11 cellular contexts compared by ENCODE assay signal in genomic region chr12:109099426-109100020, GRCh38. TPM values are rescaled to one million over a fixed set of nuclear protein-coding genes. Genes with fewer than 3 reads are reported as not detected.
DNase-seq lines count a peak whose midpoint lies in the region; ATAC-seq and TF ChIP-seq lines count a peak whose summit lies in the region.
"Had no signal": no experiment of that assay in that cellular context is flagged by ENCODE, and none has a peak within 500 bp of the region (broad histone marks: within the 10 kb centered on the region; RNA-seq: fewer than 3 reads in every experiment).

No MANE protein-coding gene starts in this region.

- no peaks in the 10 kb centered on the region for H3K27me3 Mint-ChIP-seq in activated CD8-positive, alpha-beta T cell treated with anti-CD3 and anti-CD28 coated beads for 36 hours

- H3K4me1 ChIP-seq in HUES6 (ENCODE audit: control insufficient read depth, insufficient read depth, low read length) (no peaks in the 10 kb centered on the region), iPS-18a (ENCODE audit: control insufficient read depth, low read depth, low read length) (peaks cover 4% of the 10 kb centered on the region)
- H3K4me1 ChIP-seq: SJCRH30 had no signal

- H3K9me3 ChIP-seq in HUES6 (ENCODE audit: control insufficient read depth, insufficient read depth, low read depth, low read length) (no peaks in the 10 kb centered on the region), iPS-18a (ENCODE audit: control insufficient read depth, low read depth, low read length) (no peaks in the 10 kb centered on the region)
- H3K9me3 ChIP-seq: SJCRH30 had no signal

- POLR2A ChIA-PET in activated CD8-positive, alpha-beta T cell treated with anti-CD3 and anti-CD28 coated beads for 36 hours (lab: Charles Lee) = interaction anchor here (1.1 to 1.7 kb wide), 5 partner anchors 9 to 539 kb away, joined by 3 to 5 read pairs (median 4); no protein-coding TSS in a partner anchor

- H3K36me3 ChIP-seq in HUES6 (ENCODE audit: control insufficient read depth, insufficient read depth, low read length) = peaks cover 59% of the 10 kb centered on the region
- peaks cover 56% of the 10 kb centered on the region for H3K36me3 ChIP-seq in iPS-18a (ENCODE audit: control insufficient read depth, low read depth, low read length)

- no peaks in the 10 kb centered on the region for H3K9me3 Mint-ChIP-seq in activated CD8-positive, alpha-beta T cell treated with anti-CD3 and anti-CD28 coated beads for 36 hours
- no peaks in the 10 kb centered on the region for H3K9me3 Mint-ChIP-seq in stimulated activated effector memory CD8-positive, alpha-beta T cell treated with anti-CD3 and anti-CD28 coated beads, Interleukin-12 subunit alpha, Interleukin-12 subunit beta, amount 100 ng/mL, for 72 hours
- H3K9me3 Mint-ChIP-seq: memory B cell had no signal

- H3K4me1 Mint-ChIP-seq in activated CD8-positive, alpha-beta T cell treated with anti-CD3 and anti-CD28 coated beads for 36 hours (ENCODE audit: low read depth) = peaks cover 22% of the 10 kb centered on the region
- peaks cover 28% of the 10 kb centered on the region for H3K4me1 Mint-ChIP-seq in stimulated activated effector memory CD8-positive, alpha-beta T cell treated with anti-CD3 and anti-CD28 coated beads, Interleukin-12 subunit alpha, Interleukin-12 subunit beta, amount 100 ng/mL, for 72 hours

- no peak overlapping the region for H3K27ac Mint-ChIP-seq in activated CD8-positive, alpha-beta T cell treated with anti-CD3 and anti-CD28 coated beads for 36 hours
- peak overlapping the region; percentile 94 for H3K27ac Mint-ChIP-seq in stimulated activated effector memory CD8-positive, alpha-beta T cell treated with anti-CD3 and anti-CD28 coated beads, Interleukin-12 subunit alpha, Interleukin-12 subunit beta, amount 100 ng/mL, for 72 hours
- H3K27ac Mint-ChIP-seq: memory B cell had no signal

- peak overlapping the region; percentile 82 for H3K4me3 Mint-ChIP-seq in activated CD8-positive, alpha-beta T cell treated with anti-CD3 and anti-CD28 coated beads for 36 hours
- peak overlapping the region; percentile 82 for H3K4me3 Mint-ChIP-seq in stimulated activated effector memory CD8-positive, alpha-beta T cell treated with anti-CD3 and anti-CD28 coated beads, Interleukin-12 subunit alpha, Interleukin-12 subunit beta, amount 100 ng/mL, for 72 hours

- H3K27ac ChIP-seq in HUES6 (ENCODE audit: low read depth, low read length) (no peak overlapping the region), iPS-18a (ENCODE audit: low read length) (no peak overlapping the region)
- H3K27ac ChIP-seq: SJCRH30 had no signal

- DNase-seq in activated CD8-positive, alpha-beta T cell treated with anti-CD3 and anti-CD28 coated beads for 36 hours = no peak
- DNase-seq in stimulated activated effector memory CD8-positive, alpha-beta T cell treated with anti-CD3 and anti-CD28 coated beads, Interleukin-12 subunit alpha, Interleukin-12 subunit beta, amount 100 ng/mL, for 72 hours (ENCODE audit: low spot score in 2 of 2) = no peak
- DNase-seq in hippocampal formation (lab: John Stamatoyannopoulos, UW) (no peak), HuH-7 (ENCODE audit: low spot score) (no peak)
- DNase-seq: SJCRH30; stimulated activated naive CD4-positive, alpha-beta T cell had no signal

- no peak for ATAC-seq in activated CD8-positive, alpha-beta T cell treated with anti-CD3 and anti-CD28 coated beads for 36 hours
- ATAC-seq in stimulated activated effector memory CD8-positive, alpha-beta T cell treated with anti-CD3 and anti-CD28 coated beads, Interleukin-12 subunit alpha, Interleukin-12 subunit beta, amount 100 ng/mL, for 72 hours = no peak
- ATAC-seq in GM19455 (IDR thresholded peaks at IDR 0.05; ENCODE audit: unreplicated experiment) (no peak), HG02759 (IDR thresholded peaks at IDR 0.05; ENCODE audit: unreplicated experiment) (no peak)

- peak overlapping the region; percentile 76 for H3K4me3 ChIP-seq in HUES6 (ENCODE audit: low read depth, low read length)
- H3K4me3 ChIP-seq in iPS-18a (ENCODE audit: low read length) = peak overlapping the region; percentile 94

- H3K9ac ChIP-seq in HUES6 (ENCODE audit: low read length) (no peak overlapping the region), iPS-18a (ENCODE audit: low read length) (peak overlapping the region; percentile 95)

- CTCF ChIA-PET in activated CD8-positive, alpha-beta T cell treated with anti-CD3 and anti-CD28 coated beads for 36 hours (lab: Charles Lee) = interaction anchor here (1.7 to 3.5 kb wide), 2 partner anchors 8 to 12 kb away, joined by 4 to 30 read pairs; no protein-coding TSS in a partner anchor

- H3K27me3 ChIP-seq in HUES6 (ENCODE audit: control insufficient read depth, insufficient read depth, low read length) (no peaks in the 10 kb centered on the region), iPS-18a (ENCODE audit: control insufficient read depth, insufficient read depth, low read length) (no peaks in the 10 kb centered on the region)
- H3K27me3 ChIP-seq: SJCRH30 had no signal

- no peak for TF ChIP-seq CTCF in activated CD8-positive, alpha-beta T cell treated with anti-CD3 and anti-CD28 coated beads for 36 hours (IDR thresholded peaks at IDR 0.05)

- intact Hi-C loops in activated CD8-positive, alpha-beta T cell treated with anti-CD3 and anti-CD28 coated beads for 36 hours (cut with micrococcal nuclease) = loop anchor here (10.0 kb wide), 1 partner anchor 465 kb away; the partner anchor contains the start of gene SELPLG

- peaks cover 43% of the 10 kb centered on the region for H3K36me3 Mint-ChIP-seq in activated CD8-positive, alpha-beta T cell treated with anti-CD3 and anti-CD28 coated beads for 36 hours (ENCODE audit: low read depth)
- H3K36me3 Mint-ChIP-seq in stimulated activated effector memory CD8-positive, alpha-beta T cell treated with anti-CD3 and anti-CD28 coated beads, Interleukin-12 subunit alpha, Interleukin-12 subunit beta, amount 100 ng/mL, for 72 hours = peaks cover 68% of the 10 kb centered on the region

RNA-seq across cellular contexts. Expression of gene UNG, which starts 2.1 kb away (rescaled TPM):
- total RNA-seq in activated CD8-positive, alpha-beta T cell treated with anti-CD3 and anti-CD28 coated beads for 36 hours = 10 to 100 TPM; 86.4 to 93.3 TPM

RNA-seq across cellular contexts. Expression of gene ALKBH2, which starts 6.3 kb away (rescaled TPM):
- total RNA-seq in activated CD8-positive, alpha-beta T cell treated with anti-CD3 and anti-CD28 coated beads for 36 hours = 10 to 100 TPM; 35.6 to 37.8 TPM

RNA-seq across cellular contexts. Expression of gene ACACB, which starts 16.9 kb away (rescaled TPM):
- 10 to 100 TPM in 1 of 2 experiments, 1 to 10 TPM in 1; 8.7 to 11.2 TPM for total RNA-seq in activated CD8-positive, alpha-beta T cell treated with anti-CD3 and anti-CD28 coated beads for 36 hours

RNA-seq across cellular contexts. Expression of gene USP30, which starts 47.1 kb away (rescaled TPM):
- total RNA-seq in activated CD8-positive, alpha-beta T cell treated with anti-CD3 and anti-CD28 coated beads for 36 hours = 10 to 100 TPM in 1 of 2 experiments, 1 to 10 TPM in 1; 7.4 to 10.0 TPM
